Comparison of ENCODE assay signal across 10 cellular contexts in genomic region chr6:46651766-46652165, GRCh38. TPM values are rescaled to one million over a fixed set of nuclear protein-coding genes. Genes with fewer than 3 reads are reported as not detected.
DNase-seq lines count a peak whose midpoint lies in the region; ATAC-seq, FAIRE-seq and TF ChIP-seq lines count a peak whose summit lies in the region.
"Had no signal": no experiment of that assay in that cellular context is flagged by ENCODE, and none has a peak within 500 bp of the region (broad histone marks: within the 10 kb centered on the region; RNA-seq: fewer than 3 reads in every experiment).

No MANE protein-coding gene starts in this region.

- H3K4me1 Mint-ChIP-seq in neural crest cell, result peaks cover 30% of the 10 kb centered on the region

- H3K27me3 Mint-ChIP-seq in neural crest cell (ENCODE audit: low read depth), result peaks cover 28% of the 10 kb centered on the region

- H4K20me1 ChIP-seq in DOHH2 (ENCODE audit: control insufficient read depth, insufficient read depth, low read depth, low read length), result no peaks in the 10 kb centered on the region
- H4K20me1 ChIP-seq in endothelial cell of umbilical vein (replicated peaks; ENCODE audit: control insufficient read depth, extremely low read depth, insufficient read depth, low read length), result no peaks in the 10 kb centered on the region

- peak overlapping the region; percentile 91 for H3K4me3 Mint-ChIP-seq in neural crest cell

- H3K27me3 ChIP-seq in DOHH2 (ENCODE audit: control insufficient read depth, low read length), result no peaks in the 10 kb centered on the region
- peaks cover 25% of the 10 kb centered on the region for H3K27me3 ChIP-seq in NT2/D1 (ENCODE audit: insufficient read depth, insufficient read length)
- H3K27me3 ChIP-seq in endothelial cell of umbilical vein (ENCODE audit: control insufficient read depth in 2 of 2, insufficient read depth in 2 of 2, low read length in 2 of 2), result peaks cover 2 to 4% of the 10 kb centered on the region in 2 experiments

- no peak overlapping the region for H3K9ac ChIP-seq in NT2/D1 (ENCODE audit: insufficient read length, low read depth)
- no peak overlapping the region for H3K9ac ChIP-seq in endothelial cell of umbilical vein (replicated peaks; ENCODE audit: extremely low read depth, insufficient read depth, low read length)

- peak overlapping the region; percentile 88 for H3K4me3 ChIP-seq in DOHH2 (ENCODE audit: low read length)
- H3K4me3 ChIP-seq in NT2/D1 (ENCODE audit: insufficient read length, low read depth), result peak overlapping the region; percentile 86
- H3K4me3 ChIP-seq in endothelial cell of umbilical vein (replicated peaks in 1 of 3; ENCODE audit: insufficient read depth in 1 of 3, low read depth in 1 of 3, low read length in 3 of 3), result peak overlapping the region in 1 of 3 experiments; percentile 84

- TF ChIP-seq CTCF in DOHH2 (IDR thresholded peaks at IDR 0.05; ENCODE audit: low read depth, low read length, poor library complexity, severe bottlenecking) (no peak), endothelial cell of umbilical vein (IDR thresholded peaks at IDR 0.05; ENCODE audit: extremely low read depth in 1 of 2, insufficient read depth in 1 of 2, low read depth in 1 of 2, low read length in 2 of 2) (no peak), neural crest cell (conservative IDR thresholded peaks at IDR 0.05) (no peak)

- no peak overlapping the region for H2AFZ ChIP-seq in endothelial cell of umbilical vein (ENCODE audit: low read depth, low read length)

- H3K79me2 ChIP-seq in DOHH2 (ENCODE audit: control insufficient read depth, low read length), result peaks cover 82% of the 10 kb centered on the region
- H3K79me2 ChIP-seq in endothelial cell of umbilical vein (ENCODE audit: control insufficient read depth, insufficient read depth, low read length), result no peaks in the 10 kb centered on the region

- POLR2A ChIA-PET in endothelial cell of umbilical vein (lab: Charles Lee), result no interaction called here

- H3K9me3 Mint-ChIP-seq in neural crest cell, result no peaks in the 10 kb centered on the region

- TF ChIP-seq POLR2A in endothelial cell of umbilical vein (IDR thresholded peaks at IDR 0.05; ENCODE audit: low read depth, low read length), result no peak
- no peak for TF ChIP-seq POLR2A in erythroblast (IDR thresholded peaks at IDR 0.05; ENCODE audit: low read length)

- BruUV-seq in endothelial cell of umbilical vein (replicated peaks; lab: Mats Ljungman, UMichigan), result no TSS peak

- FAIRE-seq in endothelial cell of umbilical vein (lab: Jason Lieb, UNC), result no peak

- no peak overlapping the region for H3K27ac Mint-ChIP-seq in neural crest cell (ENCODE audit: unreplicated experiment)

- H3K27ac ChIP-seq in DOHH2 (ENCODE audit: low read depth, low read length) (peak overlapping the region; percentile 76), endothelial cell of umbilical vein (ENCODE audit: insufficient read depth, low read depth, low read length) (no peak overlapping the region)
- H3K27ac ChIP-seq: HL-60 had no signal

- H3K4me1 ChIP-seq in DOHH2 (ENCODE audit: control insufficient read depth, low read length), result peaks cover 46% of the 10 kb centered on the region
- H3K4me1 ChIP-seq in NT2/D1 (ENCODE audit: insufficient read depth, insufficient read length), result no peaks in the 10 kb centered on the region
- peaks cover 5% of the 10 kb centered on the region for H3K4me1 ChIP-seq in endothelial cell of umbilical vein (ENCODE audit: control insufficient read depth, extremely low read depth, insufficient read depth, low read length)

- no peaks in the 10 kb centered on the region for H3K9me2 ChIP-seq in DOHH2 (replicated peaks; ENCODE audit: control insufficient read depth, low read length)

- no peaks in the 10 kb centered on the region for H3K9me1 ChIP-seq in endothelial cell of umbilical vein (replicated peaks; ENCODE audit: control insufficient read depth, extremely low read depth, insufficient read depth, low read length)

- dilution Hi-C loops in endothelial cell of umbilical vein (cut with MboI; ENCODE audit: extremely low pct_ligation_motif_present, low sequenced_read_pairs), result no loop called here

- no peak for DNase-seq in NT2/D1 (ENCODE audit: low read depth, low spot score)
- DNase-seq in endothelial cell of umbilical vein (ENCODE audit: low read depth, low spot score), result no peak
- DNase-seq in neural crest cell (ENCODE audit: low read depth, low spot score), result no peak
- DNase-seq in erythroblast (lab: John Stamatoyannopoulos, UW), result no peak
- no peak for DNase-seq in inferior parietal cortex (ENCODE audit: extremely low spot score)
- no peak for DNase-seq in Kasumi-1 (lab: John Stamatoyannopoulos, UW)
- DNase-seq: activated CD4-positive, alpha-beta T cell treated with anti-CD3 and anti-CD28 coated beads, Interleukin-2, amount 50 U/mL, for 48 hours had no signal

- intact Hi-C loops in endothelial cell of umbilical vein (cut with micrococcal nuclease), result loop anchor here (1.0 to 5.0 kb wide), 4 partner anchors 340 to 609 kb away; partner anchors contain the start of gene ENPP4

- H3K4me2 ChIP-seq in DOHH2 (ENCODE audit: low read length) (peak overlapping the region; percentile 83), endothelial cell of umbilical vein (ENCODE audit: insufficient read depth, low read length) (peak overlapping the region; percentile 92)

- CTCF ChIA-PET in endothelial cell of umbilical vein (lab: Charles Lee), result no interaction called here

- H3K9me3 ChIP-seq in DOHH2 (ENCODE audit: control insufficient read depth, insufficient read depth, low read length) (no peaks in the 10 kb centered on the region), NT2/D1 (ENCODE audit: insufficient read depth, low read length) (no peaks in the 10 kb centered on the region), endothelial cell of umbilical vein (replicated peaks; ENCODE audit: control insufficient read depth, insufficient read depth, low read length) (no peaks in the 10 kb centered on the region)

- no peaks in the 10 kb centered on the region for H3K36me3 Mint-ChIP-seq in neural crest cell (ENCODE audit: low read depth)

- H3F3A ChIP-seq in DOHH2 (ENCODE audit: control insufficient read depth, insufficient read depth), result peaks cover 3% of the 10 kb centered on the region

- H3K36me3 ChIP-seq in DOHH2 (ENCODE audit: control insufficient read depth, low read length) (peaks cover 45% of the 10 kb centered on the region), NT2/D1 (ENCODE audit: insufficient read depth, insufficient read length, low read length) (no peaks in the 10 kb centered on the region), endothelial cell of umbilical vein (ENCODE audit: control insufficient read depth in 2 of 2, extremely low read depth in 1 of 2, insufficient read depth in 2 of 2, low read length in 2 of 2) (no peaks in the 10 kb centered on the region)

- ATAC-seq in HG02798 (IDR thresholded peaks at IDR 0.05; ENCODE audit: poor library complexity, unreplicated experiment), result no peak

TF ChIP-seq in endothelial cell of umbilical vein, 7 proteins besides CTCF, POLR2A, EP300 and RAD21:
- no peak for TF ChIP-seq MAX (IDR thresholded peaks at IDR 0.05; ENCODE audit: insufficient read depth, insufficient read length)
- TF ChIP-seq POLR2AphosphoS5 (IDR thresholded peaks at IDR 0.05; ENCODE audit: insufficient read depth, low read depth, low read length), result no peak
- TF ChIP-seq FOS (IDR thresholded peaks at IDR 0.05; ENCODE audit: borderline replicate concordance, insufficient read depth, low read length), result no peak
- TF ChIP-seq MYC (IDR thresholded peaks at IDR 0.05; ENCODE audit: low read depth, low read length), result no peak
- no peak for TF ChIP-seq GATA2 (IDR thresholded peaks at IDR 0.05; ENCODE audit: insufficient read depth, insufficient read length, low read depth, low read length)
- TF ChIP-seq JUN (IDR thresholded peaks at IDR 0.05; ENCODE audit: borderline replicate concordance, insufficient read depth, insufficient read length, low read depth), result no peak
- no peak for TF ChIP-seq EZH2 (IDR thresholded peaks at IDR 0.05; ENCODE audit: borderline replicate concordance, low read depth, low read length, severe bottlenecking)
TF ChIP-seq in endothelial cell of umbilical vein: peak in this region for 0.

RNA-seq across cellular contexts. Expression of gene CYP39A1, which starts 0.9 kb away (rescaled TPM):
- total RNA-seq in endothelial cell of umbilical vein (not detected in 2 replicates), neural crest cell (1.5 and 2.1 TPM in 2 replicates)
- polyA plus RNA-seq in endothelial cell of umbilical vein, result not detected in 2 replicates
- polyA plus RNA-seq in endothelial cell of umbilical vein (2011; cell fraction: cytosol; rRNA removed), result 0.05 TPM in 1 of 2 replicates, not detected in the other
- polyA plus RNA-seq in endothelial cell of umbilical vein (2011; cell fraction: nucleus; rRNA removed), result 0.07 TPM in 2 replicates
- not detected in 2 replicates for polyA plus RNA-seq in endothelial cell of umbilical vein (2012)
- polyA minus RNA-seq in endothelial cell of umbilical vein, result not detected in 2 replicates
- not detected for polyA minus RNA-seq in endothelial cell of umbilical vein (2011; cell fraction: cytosol; rRNA and poly(A)+ RNA removed)
- not detected in 2 replicates for polyA minus RNA-seq in endothelial cell of umbilical vein (2011; cell fraction: nucleus; rRNA and poly(A)+ RNA removed)

RNA-seq across cellular contexts. Expression of gene SLC25A27, which starts 1.0 kb away (rescaled TPM):
- total RNA-seq in endothelial cell of umbilical vein (3.4 and 4.0 TPM in 2 replicates), neural crest cell (5.8 and 8.4 TPM in 2 replicates)
- 1.6 and 3.3 TPM in 2 replicates for polyA plus RNA-seq in endothelial cell of umbilical vein
- 0.30 and 0.65 TPM in 2 replicates for polyA plus RNA-seq in endothelial cell of umbilical vein (2011; cell fraction: cytosol; rRNA removed)
- 31.5 and 31.6 TPM in 2 replicates for polyA plus RNA-seq in endothelial cell of umbilical vein (2011; cell fraction: nucleus; rRNA removed)
- polyA plus RNA-seq in endothelial cell of umbilical vein (2012), result 0.94 and 1.4 TPM in 2 replicates
- 2.1 and 3.0 TPM in 2 replicates for polyA minus RNA-seq in endothelial cell of umbilical vein
- polyA minus RNA-seq in endothelial cell of umbilical vein (2011; cell fraction: cytosol; rRNA and poly(A)+ RNA removed), result not detected
- polyA minus RNA-seq in endothelial cell of umbilical vein (2011; cell fraction: nucleus; rRNA and poly(A)+ RNA removed), result 3.9 and 9.4 TPM in 2 replicates

RNA-seq across cellular contexts. Expression of gene TDRD6, which starts 35.9 kb away (rescaled TPM):
- total RNA-seq in endothelial cell of umbilical vein, result 0.05 TPM in 1 of 2 replicates, not detected in the other
- polyA plus RNA-seq in endothelial cell of umbilical vein, result under 0.01 and 0.13 TPM in 2 replicates
- polyA plus RNA-seq in endothelial cell of umbilical vein (2011; cell fraction: cytosol; rRNA removed), result not detected in 2 replicates
- 0.21 and 0.22 TPM in 2 replicates for polyA plus RNA-seq in endothelial cell of umbilical vein (2011; cell fraction: nucleus; rRNA removed)
- not detected in 2 replicates for polyA plus RNA-seq in endothelial cell of umbilical vein (2012)
- 0.08 TPM in 1 of 2 replicates, not detected in the other for polyA minus RNA-seq in endothelial cell of umbilical vein
- polyA minus RNA-seq in endothelial cell of umbilical vein (2011; cell fraction: cytosol; rRNA and poly(A)+ RNA removed), result not detected
- polyA minus RNA-seq in endothelial cell of umbilical vein (2011; cell fraction: nucleus; rRNA and poly(A)+ RNA removed), result 0.05 and 0.14 TPM in 2 replicates
- total RNA-seq in neural crest cell, result 0.05 and 0.16 TPM in 2 replicates
